In the genomic region with DNA sequence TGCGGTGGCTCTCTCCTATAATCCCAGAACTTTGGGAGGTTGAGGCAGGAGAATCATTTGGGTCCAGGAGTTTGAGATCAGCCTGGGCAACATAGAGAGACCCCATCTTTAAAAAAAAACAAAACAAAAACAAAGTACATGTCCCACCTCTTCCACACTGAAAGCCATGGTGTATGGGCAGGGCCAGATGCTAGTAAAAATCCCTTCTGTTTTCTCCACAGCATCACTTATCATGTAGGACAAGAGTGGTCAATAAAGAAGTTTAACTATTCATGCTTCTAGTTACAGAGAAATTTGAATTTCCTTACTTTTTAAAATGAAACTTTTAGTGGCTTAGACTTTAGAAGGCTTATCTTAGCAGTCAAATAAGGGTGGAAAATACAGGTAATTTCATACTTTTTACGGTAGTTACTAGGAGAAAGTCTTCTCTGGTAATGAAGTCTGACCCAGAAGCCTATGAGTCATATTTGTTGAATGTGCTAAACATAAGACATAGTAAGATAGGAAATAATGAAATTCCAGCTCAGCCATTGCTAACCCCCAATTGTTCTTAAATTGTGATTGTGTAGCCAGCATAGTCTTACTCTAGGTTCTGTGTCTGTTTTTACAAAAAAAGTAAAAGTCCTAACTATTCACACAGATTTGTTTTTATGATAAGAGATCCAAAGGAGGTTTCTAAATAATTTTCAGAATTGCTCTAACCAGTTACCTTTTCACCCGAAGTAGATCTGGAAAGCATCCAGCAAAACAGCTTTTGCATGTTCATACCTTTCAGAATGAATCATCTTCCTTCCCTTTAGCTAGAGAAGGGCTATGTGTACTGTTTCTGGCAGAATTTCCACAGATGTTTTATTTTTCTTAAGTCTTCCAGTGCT, we compare ENCODE assay signal across 8 cellular contexts. TPM values are rescaled to one million over a fixed set of nuclear protein-coding genes. Genes with fewer than 3 reads are reported as not detected.
A peak's percentile ranks its signal among the peaks of the same experiment; 100 is the strongest.
DNase-seq lines count a peak whose midpoint lies in the region; ATAC-seq and TF ChIP-seq lines count a peak whose summit lies in the region.

No MANE protein-coding gene starts in this region.

- H3K4me1 ChIP-seq in esophagus squamous epithelium: peaks cover 8 to 26% (median 9%) of the 10 kb centered on the region in 3 donors

- 48% methylated on average over 3 of the region's 3 CpGs for WGBS in esophagus squamous epithelium, 2 donors

- in situ Hi-C loops in G401 (cut with HindIII; ENCODE audit: low sequenced_read_pairs): no loop called here

- no peak for TF ChIP-seq CTCF in esophagus squamous epithelium (IDR thresholded peaks at IDR 0.05)

- no peaks in the 10 kb centered on the region for H3K27me3 ChIP-seq in esophagus squamous epithelium

- H3K36me3 ChIP-seq in esophagus squamous epithelium: peaks cover 5 to 47% (median 9%) of the 10 kb centered on the region in 3 donors

- ATAC-seq in GM21723 (IDR thresholded peaks at IDR 0.05; ENCODE audit: unreplicated experiment): peak; percentile 69
- ATAC-seq in stimulated activated naive CD8-positive, alpha-beta T cell treated with anti-CD3 and anti-CD28 coated beads, Interleukin-15, Interleukin-2, amounts not matched to agents 100 U/mL and 50 U/mL, for 24 hours: peak; percentile 95
- no peak for ATAC-seq in HG03571 (IDR thresholded peaks at IDR 0.05; ENCODE audit: unreplicated experiment)
- no peak for ATAC-seq in GM18870 (IDR thresholded peaks at IDR 0.05; ENCODE audit: unreplicated experiment)

- H3K9me3 ChIP-seq in esophagus squamous epithelium: no peaks in the 10 kb centered on the region

- H3K27ac ChIP-seq in esophagus squamous epithelium: peak overlapping the region; percentile 35 to 77 (median 60)

- H3K4me3 ChIP-seq in esophagus squamous epithelium: no peak overlapping the region

- intact Hi-C loops in esophagus squamous epithelium (cut with DNase I): no loop called here

- peak; percentile 51 for DNase-seq in G401 (ENCODE audit: low spot score)
- DNase-seq in RKO (ENCODE audit: low spot score): peak; percentile 25
- no peak for DNase-seq in esophagus squamous epithelium (lab: John Stamatoyannopoulos, UW)
- no peak for DNase-seq in stimulated activated naive CD8-positive, alpha-beta T cell treated with anti-CD3 and anti-CD28 coated beads, Interleukin-15, Interleukin-2, amounts not matched to agents 100 U/mL and 50 U/mL, for 24 hours
- DNase-seq in DMS79 (lab: John Stamatoyannopoulos, UW): no peak

- TF ChIP-seq POLR2A in esophagus squamous epithelium (IDR thresholded peaks at IDR 0.05): no peak

RNA-seq across cellular contexts. Expression of gene ZNF609, which starts 16.4 kb away (rescaled TPM):
- total RNA-seq in G401 (2014; rRNA removed; shearing (Covaris generic)): 11.6 and 17.0 TPM in 2 replicates
- total RNA-seq in esophagus squamous epithelium: 10 to 100 TPM; 10.2 to 25.2 (median 13.8) TPM

RNA-seq across cellular contexts. Expression of gene TRIP4, which starts 56.3 kb away (rescaled TPM):
- total RNA-seq in G401 (2014; rRNA removed; shearing (Covaris generic)): 23.6 and 25.7 TPM in 2 replicates
- total RNA-seq in esophagus squamous epithelium: 10 to 100 TPM in 3 of 4 donors, 1 to 10 TPM in 1; 9.1 to 15.5 (median 12.8) TPM

Comparison
In these comparisons a context has a peak if more than half of its experiments do, and no peak if none do; other contexts are left out.
1. DNase-seq: peak in G401 (single experiment) and RKO (single experiment); none in esophagus squamous epithelium (single experiment), stimulated activated naive CD8-positive, alpha-beta T cell treated with anti-CD3 and anti-CD28 coated beads, Interleukin-15, Interleukin-2, amounts not matched to agents 100 U/mL and 50 U/mL, for 24 hours (single experiment) and DMS79 (single experiment).
2. ATAC-seq: peak in GM21723 (single experiment) and stimulated activated naive CD8-positive, alpha-beta T cell treated with anti-CD3 and anti-CD28 coated beads, Interleukin-15, Interleukin-2, amounts not matched to agents 100 U/mL and 50 U/mL, for 24 hours (single experiment); none in HG03571 (single experiment) and GM18870 (single experiment).